26 cellular contexts compared by ENCODE assay signal in genomic region chr2:224366269-224366668, GRCh38. TPM values are rescaled to one million over a fixed set of nuclear protein-coding genes. Genes with fewer than 3 reads are reported as not detected.
DNase-seq lines count a peak whose midpoint lies in the region; ATAC-seq and TF ChIP-seq lines count a peak whose summit lies in the region.
"Had no signal": no experiment of that assay in that cellular context is flagged by ENCODE, and none has a peak within 500 bp of the region (broad histone marks: within the 10 kb centered on the region; RNA-seq: fewer than 3 reads in every experiment).

No MANE protein-coding gene starts in this region.

- no peak overlapping the region for H3K4me3 Mint-ChIP-seq in stimulated activated effector memory CD8-positive, alpha-beta T cell treated with anti-CD3 and anti-CD28 coated beads, Interleukin-12 subunit alpha, Interleukin-12 subunit beta, amount 100 ng/mL, for 72 hours
- H3K4me3 Mint-ChIP-seq: activated B cell treated with CpG ODN at 0.5 μM for 24 hours; activated naive CD4-positive, alpha-beta T cell treated with anti-CD3 and anti-CD28 coated beads, Interleukin-2, amount 50 U/mL, for 24 hours; CD14-positive monocyte; mesothelial cell of epicardium; natural killer cell treated with Interleukin-12 subunit alpha and Interleukin-12 subunit beta and Interleukin-15 and Interleukin-18, amount 100 ng/mL, for 72 hours had no signal

- no peaks in the 10 kb centered on the region for H3K4me1 Mint-ChIP-seq in stimulated activated effector memory CD8-positive, alpha-beta T cell treated with anti-CD3 and anti-CD28 coated beads, Interleukin-12 subunit alpha, Interleukin-12 subunit beta, amount 100 ng/mL, for 72 hours
- H3K4me1 Mint-ChIP-seq: activated B cell treated with CpG ODN at 0.5 μM for 24 hours; activated naive CD4-positive, alpha-beta T cell treated with anti-CD3 and anti-CD28 coated beads, Interleukin-2, amount 50 U/mL, for 24 hours had no signal

- H3K27me3 ChIP-seq in adipocyte (replicated peaks; ENCODE audit: control insufficient read depth, insufficient read depth, low read length) = no peaks in the 10 kb centered on the region
- H3K27me3 ChIP-seq: gastroesophageal sphincter, ovary, right atrium auricular region had no signal

- H3K9me3 ChIP-seq in HEK293 (ENCODE audit: control insufficient read depth, insufficient read depth, low read depth, low read length) = no peaks in the 10 kb centered on the region
- H3K9me3 ChIP-seq in adipocyte (ENCODE audit: control insufficient read depth, low read length) = no peaks in the 10 kb centered on the region
- H3K9me3 ChIP-seq: gastroesophageal sphincter, ovary, right atrium auricular region, thoracic aorta had no signal

- H3K27ac Mint-ChIP-seq in stimulated activated effector memory CD8-positive, alpha-beta T cell treated with anti-CD3 and anti-CD28 coated beads, Interleukin-12 subunit alpha, Interleukin-12 subunit beta, amount 100 ng/mL, for 72 hours = no peak overlapping the region
- H3K27ac Mint-ChIP-seq: activated B cell treated with CpG ODN at 0.5 μM for 24 hours; activated naive CD4-positive, alpha-beta T cell treated with anti-CD3 and anti-CD28 coated beads, Interleukin-2, amount 50 U/mL, for 24 hours; CD14-positive monocyte; mesothelial cell of epicardium; natural killer cell treated with Interleukin-12 subunit alpha and Interleukin-12 subunit beta and Interleukin-15 and Interleukin-18, amount 100 ng/mL, for 72 hours had no signal

- POLR2A ChIA-PET in HEK293 (lab: Yijun Ruan, JAX) = no interaction called here

- TF ChIP-seq CTCF in HEK293 (tag by site-specific recombination; IDR thresholded peaks at IDR 0.05) (no peak), fibroblast of villous mesenchyme (IDR thresholded peaks at IDR 0.05; ENCODE audit: insufficient read depth, low read depth, low read length) (no peak)

- H3K9me3 Mint-ChIP-seq in stimulated activated effector memory CD8-positive, alpha-beta T cell treated with anti-CD3 and anti-CD28 coated beads, Interleukin-12 subunit alpha, Interleukin-12 subunit beta, amount 100 ng/mL, for 72 hours = no peaks in the 10 kb centered on the region
- H3K9me3 Mint-ChIP-seq: activated B cell treated with CpG ODN at 0.5 μM for 24 hours; activated naive CD4-positive, alpha-beta T cell treated with anti-CD3 and anti-CD28 coated beads, Interleukin-2, amount 50 U/mL, for 24 hours; mesothelial cell of epicardium; natural killer cell treated with Interleukin-12 subunit alpha and Interleukin-12 subunit beta and Interleukin-15 and Interleukin-18, amount 100 ng/mL, for 72 hours had no signal

- no peak for ATAC-seq in stimulated activated effector memory CD8-positive, alpha-beta T cell treated with anti-CD3 and anti-CD28 coated beads, Interleukin-12 subunit alpha, Interleukin-12 subunit beta, amount 100 ng/mL, for 72 hours
- ATAC-seq: gastroesophageal sphincter; natural killer cell treated with Interleukin-12 subunit alpha and Interleukin-12 subunit beta and Interleukin-15 and Interleukin-18, amount 100 ng/mL, for 72 hours; stimulated activated naive CD8-positive, alpha-beta T cell treated with anti-CD3 and anti-CD28 coated beads, Interleukin-15, Interleukin-2, amounts not matched to agents 100 U/mL and 50 U/mL, for 24 hours had no signal

- H3K4me1 ChIP-seq in HEK293 (ENCODE audit: control insufficient read depth, insufficient read depth, low read length) = no peaks in the 10 kb centered on the region
- H3K4me1 ChIP-seq in adipocyte (ENCODE audit: control insufficient read depth, insufficient read depth, low read length) = no peaks in the 10 kb centered on the region
- H3K4me1 ChIP-seq: gastroesophageal sphincter, right atrium auricular region had no signal

- H3K36me3 ChIP-seq in HEK293 (ENCODE audit: control insufficient read depth in 2 of 2, insufficient read depth in 1 of 2, low read length in 2 of 2) (no peaks in the 10 kb centered on the region), adipocyte (ENCODE audit: control insufficient read depth, insufficient read depth, low read length, severe bottlenecking) (no peaks in the 10 kb centered on the region)
- H3K36me3 ChIP-seq: gastroesophageal sphincter, ovary, right atrium auricular region, thoracic aorta had no signal

- H3K36me3 Mint-ChIP-seq in stimulated activated effector memory CD8-positive, alpha-beta T cell treated with anti-CD3 and anti-CD28 coated beads, Interleukin-12 subunit alpha, Interleukin-12 subunit beta, amount 100 ng/mL, for 72 hours = no peaks in the 10 kb centered on the region
- H3K36me3 Mint-ChIP-seq: activated naive CD4-positive, alpha-beta T cell treated with anti-CD3 and anti-CD28 coated beads, Interleukin-2, amount 50 U/mL, for 24 hours; CD14-positive monocyte; mesothelial cell of epicardium; natural killer cell treated with Interleukin-12 subunit alpha and Interleukin-12 subunit beta and Interleukin-15 and Interleukin-18, amount 100 ng/mL, for 72 hours had no signal

- DNase-seq in NCI-H1417 (lab: John Stamatoyannopoulos, UW) (peak in 2 of 3 experiments; percentile 49 to 83), adipocyte (ENCODE audit: low read depth) (peak; percentile 75), fibroblast of villous mesenchyme (ENCODE audit: low read depth) (peak; percentile 51), UCSD-AML1 (lab: John Stamatoyannopoulos, UW; ENCODE audit: unreplicated experiment) (no peak), NOMO-1 treated with DMSO at 0.1 percent for 48 hours (lab: John Stamatoyannopoulos, UW; ENCODE audit: unreplicated experiment) (no peak)
- DNase-seq in stimulated activated effector memory CD8-positive, alpha-beta T cell treated with anti-CD3 and anti-CD28 coated beads, Interleukin-12 subunit alpha, Interleukin-12 subunit beta, amount 100 ng/mL, for 72 hours (ENCODE audit: low spot score in 2 of 2) = no peak
- DNase-seq: activated B cell treated with CpG ODN at 0.5 μM for 24 hours; activated CD4-positive, alpha-beta T cell treated with anti-CD3 and anti-CD28 coated beads, Interleukin-2, amount 50 U/mL, for 48 hours; activated CD8-positive, alpha-beta memory T cell treated with anti-CD3 and anti-CD28 coated beads, Interleukin-2, amount 50 U/mL, for 4 hours; aorta; hypothalamus; NCI-H1436 treated with DMSO at 0.1 percent for 48 hours; NCI-H748 treated with DMSO at 0.1 percent for 48 hours; ovary; stimulated activated CD4-positive, alpha-beta T cell treated with anti-CD3 and anti-CD28 coated beads, Interleukin-4, amount 100 ng/mL, for 4 hours; stimulated activated naive CD8-positive, alpha-beta T cell treated with anti-CD3 and anti-CD28 coated beads, Interleukin-15, Interleukin-2, amounts not matched to agents 100 U/mL and 50 U/mL, for 24 hours; SW 1271 had no signal

- no peak overlapping the region for H3K27ac ChIP-seq in HEK293 (ENCODE audit: extremely low read depth, low read depth, low read length)
- H3K27ac ChIP-seq: gastroesophageal sphincter, ovary, right atrium auricular region, thoracic aorta had no signal

- H3K4me3 ChIP-seq in HEK293 (ENCODE audit: low read depth, low read length) = no peak overlapping the region
- no peak overlapping the region for H3K4me3 ChIP-seq in adipocyte (ENCODE audit: low read length)
- no peak overlapping the region for H3K4me3 ChIP-seq in fibroblast of villous mesenchyme (ENCODE audit: low read depth, low read length)
- H3K4me3 ChIP-seq: gastroesophageal sphincter, ovary, right atrium auricular region, thoracic aorta had no signal

- no peak overlapping the region for H3K9ac ChIP-seq in adipocyte (ENCODE audit: low read length)

- CTCF ChIA-PET in HEK293 (lab: Yijun Ruan, JAX) = interaction anchor here (0.5 to 0.6 kb wide), 3 partner anchors 63 to 284 kb away, joined by 3 read pairs; no protein-coding TSS in a partner anchor

TF ChIP-seq in HEK293, 187 proteins besides CTCF, POLR2A, EP300 and RAD21:
- TF ChIP-seq ZNF629 (tag by site-specific recombination; IDR thresholded peaks at IDR 0.05) (no peak), PRDM6 (tag by site-specific recombination; IDR thresholded peaks at IDR 0.05) (peak; percentile 48)

RNA-seq across cellular contexts. Expression of gene FAM124B, which starts 35.6 kb away (rescaled TPM):
- under 0.01 and 0.32 TPM in 2 replicates for total RNA-seq in fibroblast of villous mesenchyme
- total RNA-seq: activated B cell treated with CpG ODN at 0.5 μM for 24 hours, epithelial cell of proximal tubule, mesothelial cell of epicardium had no signal

Comparison
In these comparisons a context has a peak if more than half of its experiments do, and no peak if none do; other contexts are left out.
1. DNase-seq: peak in NCI-H1417 (2 of 3), adipocyte (single experiment) and fibroblast of villous mesenchyme (single experiment); none in UCSD-AML1 (single experiment), stimulated activated effector memory CD8-positive, alpha-beta T cell treated with anti-CD3 and anti-CD28 coated beads, Interleukin-12 subunit alpha, Interleukin-12 subunit beta, amount 100 ng/mL, for 72 hours (0 of 2) and NOMO-1 treated with DMSO at 0.1 percent for 48 hours (single experiment).